8 cellular contexts compared by ENCODE assay signal in the genomic region with DNA sequence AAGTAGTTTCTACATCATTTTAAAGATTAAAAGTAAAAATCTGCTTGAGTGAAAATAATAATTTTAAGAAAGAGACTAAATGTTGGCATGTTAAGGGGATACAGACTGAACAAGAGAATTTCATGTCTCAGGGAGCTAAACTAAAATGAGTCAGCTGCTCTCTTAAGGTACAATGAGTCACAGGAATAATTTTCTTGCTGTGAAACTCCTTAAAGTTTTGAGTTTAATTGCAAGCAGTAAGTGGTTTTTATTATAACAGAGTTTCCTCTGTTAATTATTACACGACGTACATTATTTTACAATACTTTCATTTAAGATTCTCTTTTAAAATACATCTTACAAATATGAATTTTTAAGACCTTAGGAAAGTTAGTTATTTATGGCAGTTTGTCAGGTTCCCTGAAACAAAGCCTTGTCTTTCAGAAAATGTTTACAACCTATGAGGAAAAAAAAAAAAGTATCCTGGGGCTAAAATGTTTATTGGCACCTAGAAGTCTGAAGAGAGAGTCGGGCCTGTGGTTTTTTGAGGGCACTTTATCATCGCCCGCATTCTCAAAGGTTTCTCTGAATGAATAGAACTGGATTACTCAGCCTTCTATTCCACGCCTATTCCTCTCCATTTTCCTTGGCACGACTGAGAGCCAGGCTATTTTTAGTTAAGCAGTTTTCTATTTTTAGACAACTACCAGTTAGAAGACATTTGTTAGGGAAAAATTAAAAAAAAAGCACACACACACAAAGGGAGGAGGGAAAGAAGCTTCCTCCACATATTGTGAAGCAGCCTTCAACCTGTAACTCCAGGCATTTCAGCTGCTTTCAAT.
DNase-seq lines count a peak whose midpoint lies in the region; ATAC-seq and FAIRE-seq lines count a peak whose summit lies in the region.

No MANE protein-coding gene starts in this region.

- peak in 1 of 2 donors; percentile 12 for DNase-seq in activated naive CD4-positive, alpha-beta T cell treated with anti-CD3 and anti-CD28 coated beads, Interleukin-2, amount 50 U/mL, for 72 hours (ENCODE audit: low spot score in 2 of 2)
- no peak for DNase-seq in activated naive CD4-positive, alpha-beta T cell (lab: John Stamatoyannopoulos, UW)
- DNase-seq in NCI-H526 (lab: John Stamatoyannopoulos, UW) (peak; percentile 58 to 74), midbrain (lab: John Stamatoyannopoulos, UW) (peak; percentile 38), urothelium cell line (ENCODE audit: low spot score) (peak; percentile 67), epidermal melanocyte (ENCODE audit: insufficient read length, low spot score) (no peak)

- peaks cover 38% of the 10 kb centered on the region for H3K4me1 Mint-ChIP-seq in dendritic cell treated with granulocyte-macrophage colony-stimulating factor and Interleukin-4, amounts not matched to agents 40 ng/mL and 50 ng/mL, for 4 days (ENCODE audit: low read depth)

- no peaks in the 10 kb centered on the region for H3K36me3 Mint-ChIP-seq in activated naive CD4-positive, alpha-beta T cell treated with anti-CD3 and anti-CD28 coated beads, Interleukin-2, amount 50 U/mL, for 72 hours
- no peaks in the 10 kb centered on the region for H3K36me3 Mint-ChIP-seq in dendritic cell treated with granulocyte-macrophage colony-stimulating factor and Interleukin-4, amounts not matched to agents 40 ng/mL and 50 ng/mL, for 4 days (ENCODE audit: low read depth)

- intact Hi-C loops in dendritic cell treated with granulocyte-macrophage colony-stimulating factor and Interleukin-4, amounts not matched to agents 40 ng/mL and 50 ng/mL, for 4 days (cut with micrococcal nuclease) = loop anchor here (5.0 kb wide), 1 partner anchor 37 kb away; no protein-coding TSS in a partner anchor

- peak; percentile 93 to 95 for ATAC-seq in activated naive CD4-positive, alpha-beta T cell treated with anti-CD3 and anti-CD28 coated beads, Interleukin-2, amount 50 U/mL, for 72 hours
- ATAC-seq in HG03039 (IDR thresholded peaks at IDR 0.05; ENCODE audit: unreplicated experiment) = peak; percentile 50

- no peak overlapping the region for H3K27ac Mint-ChIP-seq in activated naive CD4-positive, alpha-beta T cell treated with anti-CD3 and anti-CD28 coated beads, Interleukin-2, amount 50 U/mL, for 72 hours
- peak overlapping the region; percentile 30 for H3K27ac Mint-ChIP-seq in dendritic cell treated with granulocyte-macrophage colony-stimulating factor and Interleukin-4, amounts not matched to agents 40 ng/mL and 50 ng/mL, for 4 days

- FAIRE-seq in urothelium cell line (lab: Jason Lieb, UNC) = no peak

- no peak overlapping the region for H3K4me3 Mint-ChIP-seq in dendritic cell treated with granulocyte-macrophage colony-stimulating factor and Interleukin-4, amounts not matched to agents 40 ng/mL and 50 ng/mL, for 4 days

- H3K9me3 Mint-ChIP-seq in activated naive CD4-positive, alpha-beta T cell treated with anti-CD3 and anti-CD28 coated beads, Interleukin-2, amount 50 U/mL, for 72 hours = no peaks in the 10 kb centered on the region
- no peaks in the 10 kb centered on the region for H3K9me3 Mint-ChIP-seq in dendritic cell treated with granulocyte-macrophage colony-stimulating factor and Interleukin-4, amounts not matched to agents 40 ng/mL and 50 ng/mL, for 4 days

- no peaks in the 10 kb centered on the region for H3K27me3 Mint-ChIP-seq in dendritic cell treated with granulocyte-macrophage colony-stimulating factor and Interleukin-4, amounts not matched to agents 40 ng/mL and 50 ng/mL, for 4 days

Comparison
In these comparisons a context has a peak if more than half of its experiments do, and no peak if none do; other contexts are left out.
1. DNase-seq: peak in NCI-H526 (2 of 2), midbrain (single experiment) and urothelium cell line (single experiment); none in activated naive CD4-positive, alpha-beta T cell (0 of 4) and epidermal melanocyte (single experiment).